In genomic region chr1:75614455-75615379, GRCh38 we compare ENCODE assay signal across 8 cellular contexts. TPM values are rescaled to one million over a fixed set of nuclear protein-coding genes. Genes with fewer than 3 reads are reported as not detected.
DNase-seq lines count a peak whose midpoint lies in the region; ATAC-seq, FAIRE-seq and TF ChIP-seq lines count a peak whose summit lies in the region.

No MANE protein-coding gene starts in this region.

- peak; percentile 72 for DNase-seq in activated effector memory CD4-positive, alpha-beta T cell treated with anti-CD3 and anti-CD28 coated beads, Interleukin-2, amount 50 U/mL, for 16 hours
- no peak for DNase-seq in activated effector memory CD4-positive, alpha-beta T cell treated with Interleukin-2 at 50 U/mL for 16 hours
- peak; percentile 39 for DNase-seq in NCI-H1436 treated with DMSO at 0.1 percent for 48 hours (lab: John Stamatoyannopoulos, UW)
- peak; percentile 23 for DNase-seq in activated CD8-positive, alpha-beta memory T cell treated with anti-CD3 and anti-CD28 coated beads, Interleukin-2, amount 50 U/mL, for 4 hours
- no peak for DNase-seq in foreskin keratinocyte
- peak; percentile 88 for DNase-seq in urothelium cell line (ENCODE audit: low spot score)

- H3K4me3 ChIP-seq in neuron (ENCODE audit: low read length): peak overlapping the region; percentile 94

- peak; percentile 42 for FAIRE-seq in urothelium cell line (lab: Jason Lieb, UNC)

- H2AFZ ChIP-seq in neuron (ENCODE audit: low read depth, low read length): peak overlapping the region; percentile 86

- no peak overlapping the region for H3K27ac ChIP-seq in foreskin keratinocyte

- H3K9me3 ChIP-seq in neuron (ENCODE audit: low read length): no peaks in the 10 kb centered on the region

- H3K4me1 ChIP-seq in foreskin keratinocyte (no peaks in the 10 kb centered on the region), neuron (ENCODE audit: insufficient read depth, low read length) (peaks cover 23% of the 10 kb centered on the region)

- H3K36me3 ChIP-seq in neuron (ENCODE audit: insufficient read depth, low read length): no peaks in the 10 kb centered on the region

- TF ChIP-seq CTCF in foreskin keratinocyte (conservative IDR thresholded peaks at IDR 0.05): peak; percentile 32

- H3K27me3 ChIP-seq in foreskin keratinocyte (peaks cover 70% of the 10 kb centered on the region), neuron (ENCODE audit: insufficient read depth, low read length) (no peaks in the 10 kb centered on the region)

- ATAC-seq in HG02623 (IDR thresholded peaks at IDR 0.05; ENCODE audit: unreplicated experiment) (peak; percentile 92), foreskin keratinocyte (peak; percentile 70)

RNA-seq across cellular contexts. Expression of gene SLC44A5, which starts 3.8 kb away (rescaled TPM):
- 0.10 and 1.4 TPM in 2 replicates for total RNA-seq in foreskin keratinocyte
- 0.01 and 0.46 TPM in 2 replicates for polyA plus RNA-seq in foreskin keratinocyte

Comparison
In these comparisons a context has a peak if more than half of its experiments do, and no peak if none do; other contexts are left out.
1. DNase-seq: peak in activated effector memory CD4-positive, alpha-beta T cell treated with anti-CD3 and anti-CD28 coated beads, Interleukin-2, amount 50 U/mL, for 16 hours (single experiment), NCI-H1436 treated with DMSO at 0.1 percent for 48 hours (single experiment), activated CD8-positive, alpha-beta memory T cell treated with anti-CD3 and anti-CD28 coated beads, Interleukin-2, amount 50 U/mL, for 4 hours (single experiment) and urothelium cell line (single experiment); none in activated effector memory CD4-positive, alpha-beta T cell treated with Interleukin-2 at 50 U/mL for 16 hours (single experiment) and foreskin keratinocyte (0 of 2).